In the genomic region with DNA sequence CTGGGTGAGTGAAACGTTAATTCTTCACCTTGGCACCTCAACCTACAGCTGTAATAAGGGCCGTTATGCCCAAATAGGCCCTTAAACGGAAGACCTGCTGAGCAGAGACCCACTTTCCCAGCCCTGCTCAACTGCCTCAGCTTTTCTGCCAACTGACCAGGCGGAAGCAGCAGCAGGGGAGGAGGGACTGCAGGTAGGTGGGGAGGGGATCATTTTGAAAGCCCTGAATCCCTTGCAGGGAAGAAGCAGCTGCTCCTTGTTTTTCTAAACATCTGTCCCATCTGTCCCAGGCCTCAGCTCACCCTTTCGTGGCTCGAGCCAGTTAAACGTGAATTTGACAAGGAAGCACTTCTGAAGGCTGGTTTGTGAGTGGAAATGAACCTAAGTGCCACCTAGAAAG, we compare ENCODE assay signal across 8 cellular contexts. TPM values are rescaled to one million over a fixed set of nuclear protein-coding genes. Genes with fewer than 3 reads are reported as not detected.
DNase-seq lines count a peak whose midpoint lies in the region; ATAC-seq and TF ChIP-seq lines count a peak whose summit lies in the region.

No MANE protein-coding gene starts in this region.

- no peak overlapping the region for H2AK5ac ChIP-seq in trophoblast cell (ENCODE audit: low read length)

- H3K18ac ChIP-seq in trophoblast cell (ENCODE audit: low read length) = no peak overlapping the region

- no peak overlapping the region for H3K14ac ChIP-seq in trophoblast cell (ENCODE audit: low read length)

- peaks cover 3% of the 10 kb centered on the region for H3K4me1 ChIP-seq in ES-I3 (ENCODE audit: insufficient read depth, low read length)
- peaks cover 7% of the 10 kb centered on the region for H3K4me1 ChIP-seq in effector memory CD4-positive, alpha-beta T cell (ENCODE audit: control insufficient read depth, insufficient read depth, low read length, poor library complexity, severe bottlenecking)
- peaks cover 0 to 4% of the 10 kb centered on the region in 2 experiments for H3K4me1 ChIP-seq in trophoblast cell (ENCODE audit: control insufficient read depth in 1 of 2, insufficient read depth in 2 of 2, low read length in 2 of 2)

- no peak overlapping the region for H2BK5ac ChIP-seq in trophoblast cell (ENCODE audit: low read depth, low read length, poor library complexity)

- in situ Hi-C loops in GM13976 (cut with MboI; ENCODE audit: low sequenced_read_pairs, unreplicated experiment) = no loop called here

- TF ChIP-seq CTCF in GM13976 (IDR thresholded peaks at IDR 0.05; ENCODE audit: borderline replicate concordance, control extremely low read depth, extremely low read depth, insufficient read depth, missing control alignments) = no peak

- H3K4ac ChIP-seq in trophoblast cell (ENCODE audit: low read depth, low read length) = no peak overlapping the region

- peaks cover 5% of the 10 kb centered on the region for H3K79me1 ChIP-seq in trophoblast cell (ENCODE audit: low read length)

- H2AFZ ChIP-seq in trophoblast cell (ENCODE audit: insufficient read depth, low read length, poor library complexity) = peak overlapping the region; percentile 79

- H3K9me3 ChIP-seq in ES-I3 (ENCODE audit: control insufficient read depth, insufficient read depth, low read length) = no peaks in the 10 kb centered on the region
- no peaks in the 10 kb centered on the region for H3K9me3 ChIP-seq in effector memory CD4-positive, alpha-beta T cell (ENCODE audit: control insufficient read depth, low read length)
- no peaks in the 10 kb centered on the region for H3K9me3 ChIP-seq in trophoblast cell (ENCODE audit: insufficient read depth, low read depth, low read length)

- no peak for ATAC-seq in HG03469 (IDR thresholded peaks at IDR 0.05; ENCODE audit: unreplicated experiment)
- ATAC-seq in HG03520 (IDR thresholded peaks at IDR 0.05; ENCODE audit: unreplicated experiment) = no peak

- no peaks in the 10 kb centered on the region for H3K27me3 ChIP-seq in effector memory CD4-positive, alpha-beta T cell (replicated peaks; ENCODE audit: control insufficient read depth, insufficient read depth, low read length, poor library complexity, severe bottlenecking)
- H3K27me3 ChIP-seq in trophoblast cell (ENCODE audit: insufficient read depth, low read length) = no peaks in the 10 kb centered on the region

- no peak overlapping the region for H4K91ac ChIP-seq in trophoblast cell (ENCODE audit: low read depth, low read length)

- H3K9ac ChIP-seq in ES-I3 (ENCODE audit: low read depth, low read length) = peak overlapping the region; percentile 91
- no peak overlapping the region for H3K9ac ChIP-seq in trophoblast cell (ENCODE audit: low read length)

- H2BK12ac ChIP-seq in trophoblast cell (ENCODE audit: low read length) = no peak overlapping the region

- H3K23ac ChIP-seq in trophoblast cell (ENCODE audit: low read length) = no peak overlapping the region

- H3K4me2 ChIP-seq in trophoblast cell (ENCODE audit: low read length) = peak overlapping the region; percentile 76

- no CpG with 5 or more reads among the region's 7 CpGs for WGBS in trophoblast cell (ENCODE audit: extremely low coverage, insufficient coverage, insufficient read length)

- DNase-seq in NCI-H82 treated with DMSO at 0.1 percent for 48 hours (lab: John Stamatoyannopoulos, UW; ENCODE audit: unreplicated experiment) = peak; percentile 38
- DNase-seq in effector memory CD4-positive, alpha-beta T cell = no peak
- no peak for DNase-seq in trophoblast cell
- no peak for DNase-seq in GM13976 (ENCODE audit: low spot score)
- DNase-seq in dermis blood vessel endothelial cell = no peak

- peak overlapping the region; percentile 77 for H4K12ac ChIP-seq in trophoblast cell (ENCODE audit: low read depth, low read length)

- H4K8ac ChIP-seq in trophoblast cell (ENCODE audit: low read depth, low read length) = peak overlapping the region; percentile 57

- H3K79me2 ChIP-seq in trophoblast cell (ENCODE audit: control insufficient read depth, insufficient read depth, low read length, poor library complexity) = peaks cover 3% of the 10 kb centered on the region

- no peak overlapping the region for H2BK120ac ChIP-seq in trophoblast cell (ENCODE audit: insufficient read depth, low read length, poor library complexity)

- H3K36me3 ChIP-seq in ES-I3 (ENCODE audit: insufficient read depth, low read length) = no peaks in the 10 kb centered on the region
- no peaks in the 10 kb centered on the region for H3K36me3 ChIP-seq in effector memory CD4-positive, alpha-beta T cell (ENCODE audit: control insufficient read depth, insufficient read depth, low read length)
- no peaks in the 10 kb centered on the region for H3K36me3 ChIP-seq in trophoblast cell (ENCODE audit: control insufficient read depth in 1 of 2, insufficient read depth in 2 of 2, low read length in 2 of 2)

- peak overlapping the region; percentile 87 for H3K4me3 ChIP-seq in effector memory CD4-positive, alpha-beta T cell (ENCODE audit: insufficient read depth, low read depth, low read length, poor library complexity, severe bottlenecking)
- no peak overlapping the region for H3K4me3 ChIP-seq in trophoblast cell (ENCODE audit: low read depth, low read length)

- H3K27ac ChIP-seq in effector memory CD4-positive, alpha-beta T cell (ENCODE audit: insufficient read depth, low read length, poor library complexity, severe bottlenecking) = no peak overlapping the region
- H3K27ac ChIP-seq in trophoblast cell (ENCODE audit: low read depth, low read length) = no peak overlapping the region

RNA-seq across cellular contexts. Expression of a gene that starts 1.0 kb away (rescaled TPM):
- 31.9 and 32.6 TPM in 2 replicates for polyA plus RNA-seq in trophoblast cell (2013)
- total RNA-seq in dermis blood vessel endothelial cell = 3.4 and 3.5 TPM in 2 replicates
